In the genomic region with DNA sequence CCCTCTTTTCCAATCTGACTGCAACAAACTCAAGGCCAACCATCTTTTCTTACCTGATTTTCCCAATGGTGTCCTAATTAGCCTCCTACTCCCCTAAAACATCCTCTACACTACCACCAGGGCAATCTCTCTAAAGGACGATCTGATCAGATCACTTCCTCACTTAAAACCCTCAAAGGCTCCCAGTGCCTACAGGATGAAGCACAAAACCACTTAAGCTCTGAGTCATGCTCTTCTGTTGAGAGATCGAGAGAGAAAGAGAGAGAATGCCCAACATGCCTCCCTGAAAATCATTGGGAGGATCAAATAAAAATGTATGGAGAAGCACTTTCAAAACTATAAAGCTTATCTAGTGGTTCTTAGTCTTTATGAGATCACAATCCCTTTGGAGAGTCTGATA, we compare ENCODE assay signal across 13 cellular contexts.
A peak's percentile ranks its signal among the peaks of the same experiment; 100 is the strongest.
DNase-seq lines count a peak whose midpoint lies in the region; ATAC-seq and TF ChIP-seq lines count a peak whose summit lies in the region.
"Had no signal": no experiment of that assay in that cellular context is flagged by ENCODE, and none has a peak within 500 bp of the region (broad histone marks: within the 10 kb centered on the region; RNA-seq: fewer than 3 reads in every experiment).

No MANE protein-coding gene starts in this region.

- no peak overlapping the region for H2AFZ ChIP-seq in smooth muscle cell (ENCODE audit: low read depth)

- H3K27ac ChIP-seq in smooth muscle cell (ENCODE audit: low read depth) (peak overlapping the region; percentile 60), ovary (no peak overlapping the region)
- H3K27ac ChIP-seq: right lobe of liver had no signal

- TF ChIP-seq EP300 in ovary (IDR thresholded peaks at IDR 0.05): no peak

- peaks cover 14% of the 10 kb centered on the region for H3F3A ChIP-seq in smooth muscle cell (ENCODE audit: low read depth)

- 2% methylated on average over 2 of the region's 2 CpGs for WGBS in smooth muscle cell (ENCODE audit: low lambda C conversion rate)
- WGBS in ovary, 3 donors: 65 to 79% (median 68%) methylated on average over 2 of the region's 2 CpGs

- no peaks in the 10 kb centered on the region for H3K9me3 ChIP-seq in smooth muscle cell (replicated peaks; ENCODE audit: low read depth)
- H3K9me3 ChIP-seq in ovary: no peaks in the 10 kb centered on the region
- H3K9me3 ChIP-seq: right lobe of liver had no signal

- H3K27me3 ChIP-seq in smooth muscle cell (ENCODE audit: low read depth): no peaks in the 10 kb centered on the region
- no peaks in the 10 kb centered on the region for H3K27me3 ChIP-seq in ovary
- H3K27me3 ChIP-seq: right lobe of liver had no signal

- ATAC-seq in HG03442 (IDR thresholded peaks at IDR 0.05; ENCODE audit: unreplicated experiment): no peak
- no peak for ATAC-seq in HG03045 (IDR thresholded peaks at IDR 0.05; ENCODE audit: unreplicated experiment)
- ATAC-seq: CD8-positive, alpha-beta T cell; right lobe of liver had no signal

- no peak overlapping the region for H3K9ac ChIP-seq in smooth muscle cell (ENCODE audit: low read depth)

- H3K4me1 ChIP-seq in smooth muscle cell (ENCODE audit: low read depth) (no peaks in the 10 kb centered on the region), ovary (ENCODE audit: insufficient read depth) (no peaks in the 10 kb centered on the region)
- H3K4me1 ChIP-seq: right lobe of liver had no signal

- H3K36me3 ChIP-seq in smooth muscle cell (ENCODE audit: low read depth) (no peaks in the 10 kb centered on the region), ovary (no peaks in the 10 kb centered on the region)
- H3K36me3 ChIP-seq: right lobe of liver had no signal

- intact Hi-C loops in ovary (cut with DNase I): loop anchor here (10.0 kb wide), 2 partner anchors 172 to 1362 kb away; partner anchors contain the start of gene CADM1 (in 3 of the 4)

- no peak for TF ChIP-seq POLR2A in ovary (IDR thresholded peaks at IDR 0.05)

- in situ Hi-C loops in astrocyte of the cerebellum (cut with HindIII; ENCODE audit: low sequenced_read_pairs): no loop called here

- H4K20me1 ChIP-seq in smooth muscle cell (ENCODE audit: low read depth): no peaks in the 10 kb centered on the region

- DNase-seq in EL: peak; percentile 7
- DNase-seq in NCI-H2029 (lab: John Stamatoyannopoulos, UW): peak; percentile 30
- peak; percentile 15 for DNase-seq in astrocyte of the cerebellum (ENCODE audit: low read depth)
- no peak for DNase-seq in smooth muscle cell (lab: John Stamatoyannopoulos, UW; ENCODE audit: unreplicated experiment)
- no peak for DNase-seq in ovary
- DNase-seq: activated CD4-positive, CD25-positive, alpha-beta regulatory T cell treated with anti-CD3 and anti-CD28 coated beads, Interleukin-2, amount 50 U/mL, for 72 hours; CD8-positive, alpha-beta T cell; cerebellar nuclear complex; head of caudate nucleus; right lobe of liver; stimulated activated CD4-positive, alpha-beta T cell treated with anti-CD3 and anti-CD28 coated beads, Interleukin-4, amount 100 ng/mL, for 1 hour had no signal

- H3K4me2 ChIP-seq in smooth muscle cell: peak overlapping the region; percentile 56

- TF ChIP-seq CTCF in astrocyte of the cerebellum (IDR thresholded peaks at IDR 0.05; ENCODE audit: low read depth, low read length, missing control alignments) (no peak), smooth muscle cell (IDR thresholded peaks at IDR 0.05; ENCODE audit: borderline replicate concordance, insufficient read depth, poor library complexity, severe bottlenecking) (no peak), ovary (IDR thresholded peaks at IDR 0.05) (no peak)

- H3K79me2 ChIP-seq in smooth muscle cell (ENCODE audit: low read depth): no peaks in the 10 kb centered on the region

- H3K4me3 ChIP-seq in astrocyte of the cerebellum (ENCODE audit: low read depth, low read length) (no peak overlapping the region), smooth muscle cell (no peak overlapping the region), ovary (no peak overlapping the region)
- H3K4me3 ChIP-seq: right lobe of liver had no signal

Comparison
In these comparisons a context has a peak if more than half of its experiments do, and no peak if none do; other contexts are left out.
1. DNase-seq: peak in EL (single experiment), NCI-H2029 (single experiment) and astrocyte of the cerebellum (single experiment); none in smooth muscle cell (single experiment) and ovary (0 of 5).